2 cellular contexts compared by ENCODE assay signal in genomic region chr1:113830039-113830438, GRCh38.
A peak's percentile ranks its signal among the peaks of the same experiment; 100 is the strongest.
TF ChIP-seq lines count a peak whose summit lies in the region.

No MANE protein-coding gene starts in this region.

TF ChIP-seq in HCT116, 20 proteins besides CTCF, POLR2A, EP300 and RAD21 (continued from another document):
- TF ChIP-seq MAX (IDR thresholded peaks at IDR 0.05) (no peak), CEBPB (IDR thresholded peaks at IDR 0.05; ENCODE audit: low read depth) (no peak), EZH2 (IDR thresholded peaks at IDR 0.05) (no peak), SIN3A (IDR thresholded peaks at IDR 0.05; ENCODE audit: low read depth) (no peak), JUND (IDR thresholded peaks at IDR 0.05) (no peak), REST (IDR thresholded peaks at IDR 0.05; ENCODE audit: low read depth) (no peak), FOSL1 (IDR thresholded peaks at IDR 0.05; ENCODE audit: low read depth) (no peak), ZFX (IDR thresholded peaks at IDR 0.05) (no peak)

TF ChIP-seq in SK-N-SH, 30 proteins besides CTCF, POLR2A, EP300 and RAD21 (continued from another document):
- 0 out of 2 replicates have a peak, but pooled peaks have one; percentile 20 for TF ChIP-seq FOXM1 (IDR thresholded peaks at IDR 0.05; ENCODE audit: low read depth)
- no peak for TF ChIP-seq ZBTB33 (IDR thresholded peaks at IDR 0.05; ENCODE audit: borderline replicate concordance, low read depth)
